17 cellular contexts compared by ENCODE assay signal in genomic region chr17:17800504-17801021, GRCh38. TPM values are rescaled to one million over a fixed set of nuclear protein-coding genes. Genes with fewer than 3 reads are reported as not detected.
A peak's percentile ranks its signal among the peaks of the same experiment; 100 is the strongest.
DNase-seq lines count a peak whose midpoint lies in the region; ATAC-seq and TF ChIP-seq lines count a peak whose summit lies in the region.
"Had no signal": no experiment of that assay in that cellular context is flagged by ENCODE, and none has a peak within 500 bp of the region (broad histone marks: within the 10 kb centered on the region; RNA-seq: fewer than 3 reads in every experiment).

No MANE protein-coding gene starts in this region.

- peaks cover 30% of the 10 kb centered on the region for H3K36me3 Mint-ChIP-seq in endothelial cell (ENCODE audit: low read depth, unreplicated experiment)

- H3K9me3 ChIP-seq in right cardiac atrium (ENCODE audit: control insufficient read depth, low read length) (no peaks in the 10 kb centered on the region), WERI-Rb-1 (ENCODE audit: severe bottlenecking) (no peaks in the 10 kb centered on the region)
- no peaks in the 10 kb centered on the region for H3K9me3 ChIP-seq in effector memory CD4-positive, alpha-beta T cell (ENCODE audit: control insufficient read depth, low read length)
- H3K9me3 ChIP-seq: A549 had no signal

- H3K27me3 Mint-ChIP-seq in endothelial cell (ENCODE audit: unreplicated experiment): peaks cover 13% of the 10 kb centered on the region

- TF ChIP-seq CTCF in WERI-Rb-1 (IDR thresholded peaks at IDR 0.05; ENCODE audit: low read depth, low read length): 0 out of 2 replicates have a peak, but pooled peaks have one; percentile 15
- TF ChIP-seq CTCF in endothelial cell (IDR thresholded peaks at IDR 0.05; ENCODE audit: unreplicated experiment): no peak

- H3K36me3 ChIP-seq in WERI-Rb-1: peaks cover 88% of the 10 kb centered on the region
- H3K36me3 ChIP-seq in effector memory CD4-positive, alpha-beta T cell (ENCODE audit: control insufficient read depth, insufficient read depth, low read length): no peaks in the 10 kb centered on the region

- no peak overlapping the region for H3K27ac Mint-ChIP-seq in endothelial cell (ENCODE audit: unreplicated experiment)

- H3K27me3 ChIP-seq in right cardiac atrium (ENCODE audit: control insufficient read depth, insufficient read depth) (no peaks in the 10 kb centered on the region), WERI-Rb-1 (ENCODE audit: insufficient read depth, low read depth, severe bottlenecking) (no peaks in the 10 kb centered on the region)
- H3K27me3 ChIP-seq in effector memory CD4-positive, alpha-beta T cell (replicated peaks; ENCODE audit: control insufficient read depth, insufficient read depth, low read length, poor library complexity, severe bottlenecking): no peaks in the 10 kb centered on the region

- H3K4me3 ChIP-seq in right cardiac atrium (ENCODE audit: low read length) (no peak overlapping the region), WERI-Rb-1 (ENCODE audit: low read depth, low read length) (no peak overlapping the region)
- no peak overlapping the region for H3K4me3 ChIP-seq in effector memory CD4-positive, alpha-beta T cell (ENCODE audit: insufficient read depth, low read depth, low read length, poor library complexity, severe bottlenecking)
- H3K4me3 ChIP-seq: A549, GM12878 had no signal

- H3K27ac ChIP-seq in right cardiac atrium (ENCODE audit: low read length) (no peak overlapping the region), WERI-Rb-1 (no peak overlapping the region)
- no peak overlapping the region for H3K27ac ChIP-seq in effector memory CD4-positive, alpha-beta T cell (ENCODE audit: insufficient read depth, low read length, poor library complexity, severe bottlenecking)
- H3K27ac ChIP-seq: A549, HL-60 had no signal

- 85% methylated on average over 12 of the region's 12 CpGs for WGBS in right cardiac atrium

- H3K4me1 ChIP-seq in right cardiac atrium (ENCODE audit: control insufficient read depth, insufficient read depth, low read length): no peaks in the 10 kb centered on the region
- H3K4me1 ChIP-seq in effector memory CD4-positive, alpha-beta T cell (ENCODE audit: control insufficient read depth, insufficient read depth, low read length, poor library complexity, severe bottlenecking): no peaks in the 10 kb centered on the region
- H3K4me1 ChIP-seq: A549 had no signal

- intact Hi-C loops in right cardiac atrium (cut with DNase I): no loop called here
- intact Hi-C loops in Right ventricle myocardium superior (cut with DNase I): no loop called here

- in situ Hi-C loops in KBM-7 (cut with MboI; ENCODE audit: low pct_unique_long_range_greater_than_20kb, low sequenced_read_pairs): no loop called here

- H3K4me3 Mint-ChIP-seq in endothelial cell (ENCODE audit: unreplicated experiment): peak overlapping the region; percentile 56
- H3K4me3 Mint-ChIP-seq: CD14-positive monocyte had no signal

- H3K9me3 Mint-ChIP-seq in endothelial cell (ENCODE audit: unreplicated experiment): no peaks in the 10 kb centered on the region
- H3K9me3 Mint-ChIP-seq: CD14-positive monocyte had no signal

- no peaks in the 10 kb centered on the region for H3K4me1 Mint-ChIP-seq in endothelial cell (ENCODE audit: unreplicated experiment)
- H3K4me1 Mint-ChIP-seq: CD14-positive monocyte had no signal

- ATAC-seq in right cardiac atrium (peak; percentile 7 to 41), Right ventricle myocardium superior (ENCODE audit: poor library complexity) (no peak)
- ATAC-seq: GM12878 had no signal

- DNase-seq in right cardiac atrium: no peak
- DNase-seq in Right ventricle myocardium superior: no peak
- no peak for DNase-seq in WERI-Rb-1
- DNase-seq in endothelial cell (ENCODE audit: low spot score): no peak
- DNase-seq in KBM-7: no peak
- DNase-seq in T1000 (lab: John Stamatoyannopoulos, UW): no peak
- no peak for DNase-seq in NCI-H2171 treated with DMSO at 0.1 percent for 48 hours (lab: John Stamatoyannopoulos, UW)
- DNase-seq in effector memory CD4-positive, alpha-beta T cell: no peak
- DNase-seq: DMS53, Karpas-422, NCI-H187 treated with DMSO at 0.1 percent for 48 hours, NCI-H82, SIG-M5 had no signal

RNA-seq across cellular contexts. Expression of gene SREBF1, which starts 36.2 kb away (rescaled TPM):
- total RNA-seq in right cardiac atrium (10 to 100 TPM; 28.7 to 41.6 (median 36.2) TPM), Right ventricle myocardium superior (14.7 TPM), endothelial cell (ENCODE audit: unreplicated experiment) (146 TPM)
- polyA plus RNA-seq in right cardiac atrium: 45.7 TPM
